ENCODE assay signal across 24 cellular contexts in genomic region chr16:8403978-8404738, GRCh38.
"Had no signal": no experiment of that assay in that cellular context is flagged by ENCODE, and none has a peak within 500 bp of the region (broad histone marks: within the 10 kb centered on the region; RNA-seq: fewer than 3 reads in every experiment).

No MANE protein-coding gene starts in this region.

- H3K4me2 ChIP-seq: PC-9 had no signal

- H3K36me3 ChIP-seq: adrenal gland, breast epithelium had no signal

- H3K9me3 ChIP-seq: adrenal gland, body of pancreas, breast epithelium had no signal

- H3K4me3 ChIP-seq: adrenal gland, body of pancreas, breast epithelium, PC-9 had no signal

- H2AFZ ChIP-seq: PC-9 had no signal

- DNase-seq: activated CD4-positive, alpha-beta T cell treated with anti-CD3 and anti-CD28 coated beads for 36 hours; activated CD4-positive, alpha-beta T cell treated with anti-CD3 and anti-CD28 coated beads, Interleukin-2, amount 10 ng/mL, durations not matched to agents 7 days and 5 days; activated CD4-positive, alpha-beta T cell treated with anti-CD3 and anti-CD28 coated beads, Interleukin-2, amount 50 U/mL, for 48 hours; activated CD8-positive, alpha-beta T cell treated with anti-CD3 and anti-CD28 coated beads, Interleukin-2, amount 10 ng/mL, durations not matched to agents 7 days and 5 days; activated gamma-delta T cell treated with Interleukin-2 at 50 U/mL for 16 hours; activated naive CD4-positive, alpha-beta T cell treated with anti-CD3 and anti-CD28 coated beads for 36 hours; activated T-cell treated with anti-CD3 and anti-CD28 coated beads, Interleukin-2, amount 50 U/mL, for 24 hours; adrenal gland; body of pancreas; NCI-H1105; NCI-H1417 treated with DMSO at 0.1 percent for 48 hours; NCI-H187 treated with DMSO at 0.1 percent for 48 hours; NCI-H2081; NCI-H345; NCI-H524 treated with DMSO at 0.1 percent for 48 hours; NK-92 treated with Interleukin-12 subunit alpha and Interleukin-12 subunit beta, amount 100 ng/mL, for 24 hours; PC-9; SIG-M5 had no signal

- H3K27ac ChIP-seq: adrenal gland, breast epithelium, PC-9, RWPE1 had no signal

- H3K27me3 ChIP-seq: adrenal gland, body of pancreas, breast epithelium had no signal

- ATAC-seq: activated CD4-positive, alpha-beta T cell treated with anti-CD3 and anti-CD28 coated beads for 36 hours; activated CD4-positive, CD25-positive, alpha-beta regulatory T cell treated with anti-CD3 and anti-CD28 coated beads, Interleukin-2, amount 50 U/mL, for 24 hours; activated CD8-positive, alpha-beta T cell treated with anti-CD3 and anti-CD28 coated beads, Interleukin-2, amount 10 ng/mL, durations not matched to agents 7 days and 5 days; activated naive CD4-positive, alpha-beta T cell treated with anti-CD3 and anti-CD28 coated beads, Interleukin-2, amount 50 U/mL, for 72 hours; body of pancreas; Right ventricle myocardium inferior; WTC11 had no signal

- H3K4me1 ChIP-seq: adrenal gland, breast epithelium had no signal
